Comparison of ENCODE assay signal across 1 cellular context in the genomic region with DNA sequence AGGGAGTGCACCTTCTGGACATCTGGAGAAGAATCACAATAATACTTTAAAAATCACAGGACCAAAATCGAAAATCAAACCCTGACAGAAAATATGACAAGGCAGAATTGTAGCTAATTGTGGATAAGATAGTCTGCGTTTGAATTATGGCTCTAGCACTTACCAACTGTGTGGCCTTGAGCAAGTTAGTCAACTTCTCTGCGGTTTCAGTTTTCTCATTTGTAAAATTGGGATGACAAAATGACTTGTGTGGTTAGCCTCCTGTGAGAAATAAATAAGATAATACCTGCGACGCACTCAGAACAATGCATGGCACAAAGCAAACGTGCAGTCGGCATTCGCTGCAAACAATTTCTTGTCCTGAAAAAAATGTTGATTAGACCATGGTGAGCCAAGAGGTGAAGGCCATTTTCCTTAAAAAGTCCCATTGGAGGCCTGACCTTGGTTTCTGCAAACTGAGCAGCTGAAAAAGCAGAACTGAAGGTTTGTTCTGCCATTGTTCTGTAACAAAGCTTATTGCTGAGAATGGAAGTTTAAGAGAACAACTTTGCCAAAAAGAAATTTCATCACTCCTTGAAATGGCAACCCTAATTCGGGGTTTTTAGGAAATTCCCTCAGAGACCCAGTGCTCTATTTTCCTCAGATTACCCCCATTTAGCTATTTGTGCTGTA.
TF ChIP-seq lines count a peak whose summit lies in the region.

No MANE protein-coding gene starts in this region.

TF ChIP-seq in GM12878, 131 proteins besides CTCF, POLR2A, EP300 and RAD21:
- TF ChIP-seq RUNX3 (IDR thresholded peaks at IDR 0.05; ENCODE audit: low read length) = 0 out of 2 replicates have a peak, but pooled peaks have one; percentile 6
- TF ChIP-seq CHD2 (IDR thresholded peaks at IDR 0.05; ENCODE audit: borderline replicate concordance, low read depth, low read length) = no peak
